11 cellular contexts compared by ENCODE assay signal in genomic region chr1:173134800-173135199, GRCh38.
"Had no signal": no experiment of that assay in that cellular context is flagged by ENCODE, and none has a peak within 500 bp of the region (broad histone marks: within the 10 kb centered on the region; RNA-seq: fewer than 3 reads in every experiment).

No MANE protein-coding gene starts in this region.

- H3K36me3 ChIP-seq: neutrophil, sigmoid colon had no signal

- H3K27me3 ChIP-seq: neutrophil, sigmoid colon had no signal

- H3K9me3 ChIP-seq: neutrophil, sigmoid colon had no signal

- DNase-seq: activated CD4-positive, alpha-beta T cell treated with anti-CD3 and anti-CD28 coated beads, Interleukin-2, amount 50 U/mL, for 1 hour; activated naive CD4-positive, alpha-beta T cell treated with anti-CD3 and anti-CD28 coated beads, Interleukin-2, amount 10 ng/mL, durations not matched to agents 7 days and 5 days; effector memory CD8-positive, alpha-beta T cell; naive B cell; Right ventricle myocardium superior; sigmoid colon; stimulated activated CD4-positive, alpha-beta T cell treated with anti-CD3 and anti-CD28 coated beads, Interleukin-15, amount 100 ng/mL, for 24 hours; stimulated activated CD4-positive, alpha-beta T cell treated with anti-CD3 and anti-CD28 coated beads, Interleukin-4, amount 100 ng/mL, for 4 hours; T-helper 2 cell had no signal

- ATAC-seq: effector memory CD8-positive, alpha-beta T cell; left lobe of liver had no signal

- H3K4me1 ChIP-seq: sigmoid colon had no signal

- H3K27ac ChIP-seq: neutrophil, sigmoid colon had no signal

- H3K4me3 ChIP-seq: sigmoid colon had no signal
